14 cellular contexts compared by ENCODE assay signal in genomic region chr6:1739220-1739619, GRCh38.
DNase-seq lines count a peak whose midpoint lies in the region; ATAC-seq and TF ChIP-seq lines count a peak whose summit lies in the region.
"Had no signal": no experiment of that assay in that cellular context is flagged by ENCODE, and none has a peak within 500 bp of the region (broad histone marks: within the 10 kb centered on the region; RNA-seq: fewer than 3 reads in every experiment).

No MANE protein-coding gene starts in this region.

- H3K27ac ChIP-seq in osteoblast (ENCODE audit: low read depth, low read length), result no peak overlapping the region
- H3K27ac ChIP-seq: body of pancreas, prostate gland, thoracic aorta had no signal

- no peak overlapping the region for H3K4me2 ChIP-seq in osteoblast (ENCODE audit: insufficient read depth, low read length)

- DNase-seq in NCI-H146 treated with DMSO at 0.1 percent for 48 hours (lab: John Stamatoyannopoulos, UW; ENCODE audit: unreplicated experiment) (no peak), osteoblast (ENCODE audit: insufficient read length, low spot score, missing footprints) (no peak), cerebellum (ENCODE audit: low spot score) (no peak), globus pallidus (ENCODE audit: low spot score) (no peak)
- DNase-seq: body of pancreas, C1 segment of cervical spinal cord, NCI-H510A treated with DMSO at 0.1 percent for 48 hours, Right ventricle myocardium superior had no signal

- no peak overlapping the region for H2AFZ ChIP-seq in osteoblast (ENCODE audit: low read length)

- no peaks in the 10 kb centered on the region for H3K9me3 ChIP-seq in osteoblast (ENCODE audit: low read depth, low read length)
- H3K9me3 ChIP-seq: body of pancreas, prostate gland, thoracic aorta had no signal

- H3K79me2 ChIP-seq in osteoblast (ENCODE audit: insufficient read depth, low read length), result no peaks in the 10 kb centered on the region

- ATAC-seq in GM18508 (IDR thresholded peaks at IDR 0.05; ENCODE audit: insufficient read depth, unreplicated experiment) (peak; percentile 30), GM21367 (IDR thresholded peaks at IDR 0.05; ENCODE audit: unreplicated experiment) (peak; percentile 27), HG02943 (IDR thresholded peaks at IDR 0.05; ENCODE audit: low read depth, unreplicated experiment) (peak; percentile 44), HG03565 (IDR thresholded peaks at IDR 0.05; ENCODE audit: unreplicated experiment) (peak; percentile 20)
- ATAC-seq: body of pancreas had no signal

- TF ChIP-seq CTCF in osteoblast (IDR thresholded peaks at IDR 0.05; ENCODE audit: extremely low read depth, low read depth, low read length), result no peak

- no peaks in the 10 kb centered on the region for H4K20me1 ChIP-seq in osteoblast (ENCODE audit: insufficient read depth, low read length)

- H3K4me3 ChIP-seq in osteoblast (ENCODE audit: insufficient read depth, low read length), result no peak overlapping the region
- H3K4me3 ChIP-seq: body of pancreas, prostate gland, thoracic aorta had no signal

- H3K36me3 ChIP-seq in osteoblast (ENCODE audit: insufficient read depth, low read length), result no peaks in the 10 kb centered on the region
- H3K36me3 ChIP-seq: prostate gland, thoracic aorta had no signal

- no peaks in the 10 kb centered on the region for H3K4me1 ChIP-seq in osteoblast (ENCODE audit: insufficient read depth, low read length)
- H3K4me1 ChIP-seq: body of pancreas, prostate gland had no signal

- no peaks in the 10 kb centered on the region for H3K27me3 ChIP-seq in osteoblast (ENCODE audit: insufficient read depth, low read length)
- H3K27me3 ChIP-seq: body of pancreas had no signal
